Comparison of ENCODE assay signal across 8 cellular contexts in the genomic region with DNA sequence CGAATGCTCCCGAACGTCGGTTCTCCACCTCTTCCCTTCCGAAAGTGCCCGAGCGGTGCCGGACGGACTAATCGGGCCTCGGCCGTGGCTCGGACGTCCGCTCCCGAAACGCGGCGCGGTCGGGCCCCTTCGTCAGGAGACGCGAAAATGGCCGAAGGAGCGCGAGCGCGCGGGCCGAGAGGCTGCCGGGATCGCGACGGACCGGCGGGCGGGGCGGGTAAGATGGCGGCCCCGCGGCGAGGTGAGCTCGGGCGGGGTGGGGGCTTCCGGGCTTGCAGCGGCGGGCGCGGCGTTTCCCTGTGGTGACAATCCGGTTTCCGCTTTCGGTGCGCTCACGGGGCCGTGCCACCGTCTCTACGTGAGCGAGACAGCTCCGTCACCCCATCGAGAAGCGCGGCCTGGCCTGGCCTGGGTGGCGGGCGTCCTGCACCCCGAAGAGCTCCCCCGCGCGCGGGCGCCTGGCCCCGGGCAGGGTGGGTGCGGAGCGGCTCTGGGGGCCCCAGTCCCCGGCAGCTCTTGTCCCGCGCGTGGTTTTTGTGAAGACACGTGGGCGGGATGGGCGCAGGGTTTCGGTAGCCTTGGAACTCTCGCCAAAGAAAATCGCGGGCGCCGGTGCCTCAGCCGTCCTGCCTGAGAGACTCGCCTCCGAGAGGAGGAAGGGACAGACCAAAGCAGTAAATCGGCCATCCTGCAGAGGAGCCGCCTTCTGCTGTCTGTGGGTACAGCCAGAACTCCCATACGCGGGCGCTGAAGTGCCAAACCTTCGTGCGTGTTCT. TPM values are rescaled to one million over a fixed set of nuclear protein-coding genes. Genes with fewer than 3 reads are reported as not detected.
DNase-seq lines count a peak whose midpoint lies in the region; ATAC-seq and TF ChIP-seq lines count a peak whose summit lies in the region.

Gene TMEM80, plus strand, starts transcription at position 211 of the 776 bp plus-strand sequence. Its CDS starts 12 bp downstream, at position 223.

- DNase-seq in CD4-positive, alpha-beta T cell = peak; percentile 94 to 98 (median 97)
- DNase-seq in HT-29 (ENCODE audit: low spot score) (peak; percentile 99), NOMO-1 (lab: John Stamatoyannopoulos, UW; ENCODE audit: unreplicated experiment in 2 of 2) (peak; percentile 97 to 98), mesendoderm (peak; percentile 99)
- peak; percentile 99 for DNase-seq in activated CD8-positive, alpha-beta memory T cell treated with anti-CD3 and anti-CD28 coated beads, Interleukin-2, amount 10 ng/mL, durations not matched to agents 7 days and 5 days
- peak; percentile 90 for DNase-seq in stimulated activated CD8-positive, alpha-beta memory T cell treated with anti-CD3 and anti-CD28 coated beads, Interleukin-15, amount 100 ng/mL, for 1 hour (ENCODE audit: low read depth)

- H2BK120ac ChIP-seq in mesendoderm (ENCODE audit: low read depth, low read length) = peak within 1 kb of the TSS; percentile 40

- POLR2A ChIA-PET in CD4-positive, alpha-beta T cell (lab: Charles Lee) = interaction anchor here (0.7 to 3.9 kb wide), 27 partner anchors 9 to 488 kb away, joined by 3 to 41 read pairs (median 5); partner anchors contain the start of genes BET1L, IRF7, LMNTD2 and PHRF1

- no peaks in the 10 kb centered on the region for H3K36me3 ChIP-seq in endocrine pancreas (ENCODE audit: control insufficient read depth, insufficient read depth, low read length)
- no peaks in the 10 kb centered on the region for H3K36me3 ChIP-seq in mesendoderm (ENCODE audit: control insufficient read depth, insufficient read depth, low read length)

- TF ChIP-seq CTCF in CD4-positive, alpha-beta T cell (IDR thresholded peaks at IDR 0.05) = no peak

- WGBS in mesendoderm (ENCODE audit: extremely low coverage, insufficient coverage, low lambda C conversion rate) = no CpG with 5 or more reads among the region's 98 CpGs

- peak within 1 kb of the TSS; percentile 95 for H3K27ac Mint-ChIP-seq in CD4-positive, alpha-beta T cell
- peak within 1 kb of the TSS; percentile 93 for H3K27ac Mint-ChIP-seq in activated CD8-positive, alpha-beta memory T cell treated with anti-CD3 and anti-CD28 coated beads, Interleukin-2, amount 10 ng/mL, durations not matched to agents 7 days and 5 days

- H3K27me3 Mint-ChIP-seq in CD4-positive, alpha-beta T cell = no peaks in the 10 kb centered on the region
- H3K27me3 Mint-ChIP-seq in activated CD8-positive, alpha-beta memory T cell treated with anti-CD3 and anti-CD28 coated beads, Interleukin-2, amount 10 ng/mL, durations not matched to agents 7 days and 5 days = no peaks in the 10 kb centered on the region

- intact Hi-C loops in CD4-positive, alpha-beta T cell (cut with DNase I, micrococcal nuclease) = loop anchor here (1.0 to 10.0 kb wide), 5 partner anchors 32 to 160 kb away; partner anchors contain the start of genes SLC25A22 (in 2 of the 2), GATD1 (in 1 of the 2), HRAS (in 1 of the 2) and LMNTD2 (in 1 of the 2)

- H3K23ac ChIP-seq in mesendoderm (ENCODE audit: low read length) = peak within 1 kb of the TSS; percentile 48

- peak within 1 kb of the TSS; percentile 97 for H2BK5ac ChIP-seq in mesendoderm (ENCODE audit: low read length)

- no peaks in the 10 kb centered on the region for H3K27me3 ChIP-seq in CD4-positive, alpha-beta T cell (ENCODE audit: control insufficient read depth, insufficient read depth, low read length)
- H3K27me3 ChIP-seq in endocrine pancreas (ENCODE audit: control insufficient read depth, insufficient read depth, low read length) = no peaks in the 10 kb centered on the region
- no peaks in the 10 kb centered on the region for H3K27me3 ChIP-seq in mesendoderm (ENCODE audit: insufficient read depth, low read length, poor library complexity)

- H3K4me3 Mint-ChIP-seq in CD4-positive, alpha-beta T cell = peak within 1 kb of the TSS; percentile 94
- H3K4me3 Mint-ChIP-seq in activated CD8-positive, alpha-beta memory T cell treated with anti-CD3 and anti-CD28 coated beads, Interleukin-2, amount 10 ng/mL, durations not matched to agents 7 days and 5 days = peak within 1 kb of the TSS; percentile 84

- H3K4me1 Mint-ChIP-seq in CD4-positive, alpha-beta T cell (ENCODE audit: low read depth) = peaks cover 50% of the 10 kb centered on the region
- peaks cover 50% of the 10 kb centered on the region for H3K4me1 Mint-ChIP-seq in activated CD8-positive, alpha-beta memory T cell treated with anti-CD3 and anti-CD28 coated beads, Interleukin-2, amount 10 ng/mL, durations not matched to agents 7 days and 5 days

- H3K9ac ChIP-seq in endocrine pancreas (ENCODE audit: control insufficient read depth, insufficient read depth, low read length) (peak within 1 kb of the TSS; percentile 94), mesendoderm (ENCODE audit: low read length) (peak within 1 kb of the TSS; percentile 98)

- no peak within 1 kb of the TSS for H4K8ac ChIP-seq in mesendoderm (ENCODE audit: low read depth, low read length)

- H3K4me2 ChIP-seq in mesendoderm (ENCODE audit: low read length) = peak within 1 kb of the TSS; percentile 71

- peaks cover 14% of the 10 kb centered on the region for H3K36me3 Mint-ChIP-seq in CD4-positive, alpha-beta T cell (ENCODE audit: low read depth)
- peaks cover 4% of the 10 kb centered on the region for H3K36me3 Mint-ChIP-seq in activated CD8-positive, alpha-beta memory T cell treated with anti-CD3 and anti-CD28 coated beads, Interleukin-2, amount 10 ng/mL, durations not matched to agents 7 days and 5 days

- H3K4me3 ChIP-seq in endocrine pancreas (ENCODE audit: control insufficient read depth, insufficient read depth, low read length) = peak within 1 kb of the TSS; percentile 46
- peak within 1 kb of the TSS; percentile 74 for H3K4me3 ChIP-seq in mesendoderm (ENCODE audit: low read length)

- peak within 1 kb of the TSS; percentile 95 for H3K18ac ChIP-seq in mesendoderm (ENCODE audit: low read length)

- peaks cover 8% of the 10 kb centered on the region for H3K4me1 ChIP-seq in endocrine pancreas (ENCODE audit: control insufficient read depth, insufficient read depth, low read length)
- H3K4me1 ChIP-seq in mesendoderm (ENCODE audit: control insufficient read depth, low read depth, low read length) = no peaks in the 10 kb centered on the region

- H3K79me1 ChIP-seq in mesendoderm (ENCODE audit: low read length) = peaks cover 11% of the 10 kb centered on the region

- peak; percentile 59 for ATAC-seq in CD4-positive, alpha-beta T cell (ENCODE audit: poor library complexity)
- peak; percentile 40 for ATAC-seq in GM19468 (IDR thresholded peaks at IDR 0.05; ENCODE audit: extremely low read depth, unreplicated experiment)
- peak; percentile 81 for ATAC-seq in activated CD8-positive, alpha-beta memory T cell treated with anti-CD3 and anti-CD28 coated beads, Interleukin-2, amount 10 ng/mL, durations not matched to agents 7 days and 5 days

- H4K5ac ChIP-seq in mesendoderm (ENCODE audit: low read length) = no peak within 1 kb of the TSS

- CTCF ChIA-PET in CD4-positive, alpha-beta T cell (lab: Charles Lee) = interaction anchor here (1.0 to 2.6 kb wide), 4 partner anchors 27 to 177 kb away, joined by 3 to 16 read pairs (median 6); no protein-coding TSS in a partner anchor
- CTCF ChIA-PET in activated CD8-positive, alpha-beta memory T cell treated with anti-CD3 and anti-CD28 coated beads, Interleukin-2, amount 10 ng/mL, durations not matched to agents 7 days and 5 days (lab: Charles Lee) = interaction anchor here (0.6 to 4.8 kb wide), 16 partner anchors 7 to 415 kb away, joined by 3 to 104 read pairs (median 4); partner anchors contain the start of gene RPLP2

- peak within 1 kb of the TSS; percentile 99 for H3K27ac ChIP-seq in CD4-positive, alpha-beta T cell (ENCODE audit: low read depth, low read length)
- peak within 1 kb of the TSS; percentile 100 for H3K27ac ChIP-seq in mesendoderm (ENCODE audit: low read depth, low read length)

- H3K9me3 Mint-ChIP-seq in CD4-positive, alpha-beta T cell = no peaks in the 10 kb centered on the region
- H3K9me3 Mint-ChIP-seq in activated CD8-positive, alpha-beta memory T cell treated with anti-CD3 and anti-CD28 coated beads, Interleukin-2, amount 10 ng/mL, durations not matched to agents 7 days and 5 days (ENCODE audit: low read depth) = no peaks in the 10 kb centered on the region

- no peaks in the 10 kb centered on the region for H3K9me3 ChIP-seq in CD4-positive, alpha-beta T cell (ENCODE audit: control insufficient read depth, low read length)
- no peaks in the 10 kb centered on the region for H3K9me3 ChIP-seq in endocrine pancreas (ENCODE audit: control insufficient read depth, low read length)

- peak within 1 kb of the TSS; percentile 98 for H3K56ac ChIP-seq in mesendoderm (ENCODE audit: low read length)

- peaks cover 24% of the 10 kb centered on the region for H3K79me2 ChIP-seq in mesendoderm (ENCODE audit: control insufficient read depth, insufficient read depth, low read length)

- H2BK15ac ChIP-seq in mesendoderm (replicated peaks; ENCODE audit: low read depth) = no peak within 1 kb of the TSS

- H3K4ac ChIP-seq in mesendoderm (ENCODE audit: low read depth, low read length) = peak within 1 kb of the TSS; percentile 99

- no peak within 1 kb of the TSS for H2AK5ac ChIP-seq in mesendoderm (ENCODE audit: low read length)

RNA-seq across cellular contexts. Expression of gene TMEM80, which starts in this region (rescaled TPM):
- total RNA-seq in CD4-positive, alpha-beta T cell = 10 to 100 TPM; 21.0 to 22.0 TPM
- total RNA-seq in HT-29 (2014; rRNA removed; shearing (Covaris generic)) = 73.6 and 76.8 TPM in 2 replicates
- total RNA-seq in activated CD8-positive, alpha-beta memory T cell treated with anti-CD3 and anti-CD28 coated beads, Interleukin-2, amount 10 ng/mL, durations not matched to agents 7 days and 5 days = 10 to 100 TPM; 23.5 to 26.0 TPM
- 6.1 TPM for polyA plus RNA-seq in mesendoderm (2013, experiment 1 of 2)
- 6.9 TPM for polyA plus RNA-seq in mesendoderm (2013, experiment 2 of 2)

Comparison
In these comparisons a context has a peak if more than half of its experiments do, and no peak if none do; other contexts are left out.
1. Peak in every context shown above with its lines: DNase-seq, ATAC-seq, H3K4me3 ChIP-seq and H3K27ac ChIP-seq.